Comparison of ENCODE assay signal across 8 cellular contexts in genomic region chr1:228101614-228101993, GRCh38. TPM values are rescaled to one million over a fixed set of nuclear protein-coding genes. Genes with fewer than 3 reads are reported as not detected.
A peak's percentile ranks its signal among the peaks of the same experiment; 100 is the strongest.
DNase-seq lines count a peak whose midpoint lies in the region; ATAC-seq and TF ChIP-seq lines count a peak whose summit lies in the region.

No MANE protein-coding gene starts in this region.

- H3K27ac Mint-ChIP-seq in activated naive CD4-positive, alpha-beta T cell treated with anti-CD3 and anti-CD28 coated beads, Interleukin-2, amount 50 U/mL, for 24 hours, result no peak overlapping the region

- H3K9me3 ChIP-seq in heart right ventricle, result no peaks in the 10 kb centered on the region
- no peaks in the 10 kb centered on the region for H3K9me3 ChIP-seq in vagina

- peaks cover 6 to 64% (median 38%) of the 10 kb centered on the region in 9 donors for H3K36me3 ChIP-seq in heart right ventricle
- peaks cover 0 to 43% of the 10 kb centered on the region in 2 donors for H3K36me3 ChIP-seq in vagina

- no peaks in the 10 kb centered on the region for H3K27me3 Mint-ChIP-seq in activated naive CD4-positive, alpha-beta T cell treated with anti-CD3 and anti-CD28 coated beads, Interleukin-2, amount 50 U/mL, for 24 hours

- H3K36me3 Mint-ChIP-seq in activated naive CD4-positive, alpha-beta T cell treated with anti-CD3 and anti-CD28 coated beads, Interleukin-2, amount 50 U/mL, for 24 hours, result peaks cover 2% of the 10 kb centered on the region

- DNase-seq in heart right ventricle, result no peak
- no peak for DNase-seq in Right ventricle myocardium inferior (ENCODE audit: missing footprints)
- peak; percentile 18 to 86 for DNase-seq in lower leg skin (ENCODE audit: low spot score in 2 of 2)
- DNase-seq in vagina (ENCODE audit: extremely low spot score in 2 of 2), result peak in 1 of 2 donors; percentile 87
- no peak for DNase-seq in SW 1271 (lab: John Stamatoyannopoulos, UW)
- DNase-seq in NCI-H446 (lab: John Stamatoyannopoulos, UW), result no peak

- H3K4me1 Mint-ChIP-seq in activated naive CD4-positive, alpha-beta T cell treated with anti-CD3 and anti-CD28 coated beads, Interleukin-2, amount 50 U/mL, for 24 hours, result peaks cover 24% of the 10 kb centered on the region

- H3K4me3 ChIP-seq in heart right ventricle (peak overlapping the region in 8 of 10 donors; percentile 78 to 100 (median 93)), lower leg skin (ENCODE audit: low read depth, poor library complexity, severe bottlenecking) (no peak overlapping the region), vagina (peak overlapping the region; percentile 83 to 93)

- TF ChIP-seq POLR2A in lower leg skin (IDR thresholded peaks at IDR 0.05) (no peak), vagina (IDR thresholded peaks at IDR 0.05) (no peak)

- peak in 1 of 8 donors; percentile 0 for ATAC-seq in heart right ventricle
- ATAC-seq in Right ventricle myocardium inferior, result no peak
- no peak for ATAC-seq in HG02870 (IDR thresholded peaks at IDR 0.05; ENCODE audit: unreplicated experiment)

- TF ChIP-seq CTCF in heart right ventricle (IDR thresholded peaks at IDR 0.05), result no peak
- TF ChIP-seq CTCF in lower leg skin (IDR thresholded peaks at IDR 0.05), result no peak
- no peak for TF ChIP-seq CTCF in vagina (IDR thresholded peaks at IDR 0.05)

- H3K9me3 Mint-ChIP-seq in activated naive CD4-positive, alpha-beta T cell treated with anti-CD3 and anti-CD28 coated beads, Interleukin-2, amount 50 U/mL, for 24 hours, result no peaks in the 10 kb centered on the region

- peaks cover 12 to 44% (median 32%) of the 10 kb centered on the region in 9 donors for H3K4me1 ChIP-seq in heart right ventricle
- peaks cover 37% of the 10 kb centered on the region for H3K4me1 ChIP-seq in vagina

- H3K4me3 Mint-ChIP-seq in activated naive CD4-positive, alpha-beta T cell treated with anti-CD3 and anti-CD28 coated beads, Interleukin-2, amount 50 U/mL, for 24 hours, result peak overlapping the region; percentile 62

- intact Hi-C loops in heart right ventricle (cut with DNase I), result no loop called here
- intact Hi-C loops in Right ventricle myocardium inferior (cut with DNase I), result no loop called here
- intact Hi-C loops in lower leg skin (cut with DNase I; ENCODE audit: low total_unique reads), result no loop called here
- intact Hi-C loops in vagina (cut with DNase I), result no loop called here

- H3K27me3 ChIP-seq in heart right ventricle, result no peaks in the 10 kb centered on the region
- H3K27me3 ChIP-seq in vagina, result no peaks in the 10 kb centered on the region

- H3K27ac ChIP-seq in heart right ventricle, result peak overlapping the region in 7 of 10 donors; percentile 83 to 95 (median 92)
- peak overlapping the region; percentile 91 for H3K27ac ChIP-seq in vagina

- WGBS in heart right ventricle, 2 donors, result 59 to 72% methylated on average over 14 to 15 of the region's 15 CpGs
- 29 to 35% methylated on average over 15 of the region's 15 CpGs for WGBS in lower leg skin, 2 donors

RNA-seq across cellular contexts. Expression of gene C1orf35, which starts 1.5 kb away (rescaled TPM):
- total RNA-seq in heart right ventricle (10 to 100 TPM in 1 of 10 donors, 1 to 10 TPM in 9; 5.6 to 10.6 (median 6.3) TPM), Right ventricle myocardium inferior (6.0 TPM), lower leg skin (10 to 100 TPM; 16.9 to 37.0 (median 31.3) TPM), vagina (14.7 TPM)
- 10 to 100 TPM; 11.3 to 15.7 TPM for polyA plus RNA-seq in heart right ventricle

RNA-seq across cellular contexts. Expression of gene MRPL55, which starts 7.5 kb away (rescaled TPM):
- total RNA-seq in heart right ventricle (10 to 100 TPM; 38.0 to 65.2 (median 46.3) TPM), Right ventricle myocardium inferior (57.0 TPM), lower leg skin (100 to 1,000 TPM in 1 of 4 donors, 10 to 100 TPM in 3; 59.1 to 100 (median 82.2) TPM), vagina (73.7 TPM)
- 100 to 1,000 TPM; 113 to 174 TPM for polyA plus RNA-seq in heart right ventricle

RNA-seq across cellular contexts. Expression of gene ARF1, which starts 19.1 kb away (rescaled TPM):
- total RNA-seq in heart right ventricle (100 to 1,000 TPM; 262 to 372 (median 338) TPM), Right ventricle myocardium inferior (281 TPM), lower leg skin (100 to 1,000 TPM; 242 to 326 (median 317) TPM), vagina (295 TPM)
- 100 to 1,000 TPM; 204 to 498 TPM for polyA plus RNA-seq in heart right ventricle

RNA-seq across cellular contexts. Expression of gene GUK1, which starts 38.5 kb away (rescaled TPM):
- total RNA-seq in heart right ventricle, result 100 to 1,000 TPM; 121 to 207 (median 159) TPM
- 100 to 1,000 TPM; 275 to 474 TPM for polyA plus RNA-seq in heart right ventricle
- 162 TPM for total RNA-seq in Right ventricle myocardium inferior
- 100 to 1,000 TPM; 359 to 470 (median 422) TPM for total RNA-seq in lower leg skin
- total RNA-seq in vagina, result 299 TPM

RNA-seq across cellular contexts. Expression of gene GJC2, which starts 48.1 kb away (rescaled TPM):
- total RNA-seq in heart right ventricle, result 1 to 10 TPM in 7 of 10 donors, under 1 TPM in 3; 0.61 to 1.5 (median 1.2) TPM
- 1 to 10 TPM; 1.0 to 1.4 TPM for polyA plus RNA-seq in heart right ventricle
- 1.6 TPM for total RNA-seq in Right ventricle myocardium inferior
- 1 to 10 TPM; 1.3 to 3.3 (median 2.6) TPM for total RNA-seq in lower leg skin
- total RNA-seq in vagina, result 4.4 TPM

Comparison
In these comparisons a context has a peak if more than half of its experiments do, and no peak if none do; other contexts are left out.
1. DNase-seq: peak in lower leg skin (2 of 2); none in heart right ventricle (0 of 2), Right ventricle myocardium inferior (single experiment), SW 1271 (0 of 2) and NCI-H446 (0 of 2).